13 cellular contexts compared by ENCODE assay signal in genomic region chr1:94048413-94049164, GRCh38.
DNase-seq lines count a peak whose midpoint lies in the region; ATAC-seq and TF ChIP-seq lines count a peak whose summit lies in the region.
"Had no signal": no experiment of that assay in that cellular context is flagged by ENCODE, and none has a peak within 500 bp of the region (broad histone marks: within the 10 kb centered on the region; RNA-seq: fewer than 3 reads in every experiment).

No MANE protein-coding gene starts in this region.

- H3K18ac ChIP-seq in mesenchymal stem cell (ENCODE audit: low read depth in 1 of 2, low read length in 2 of 2): no peak overlapping the region

- H3K36me3 ChIP-seq in SJSA1 (0 out of 2 replicates have a peak, but pooled peaks cover 2% of the 10 kb centered on the region), mesenchymal stem cell (ENCODE audit: control insufficient read depth in 1 of 2, insufficient read depth in 2 of 2, low read depth in 1 of 2, low read length in 2 of 2) (no peaks in the 10 kb centered on the region), thyroid gland (no peaks in the 10 kb centered on the region)

- peak overlapping the region; percentile 55 for H4K8ac ChIP-seq in mesenchymal stem cell (ENCODE audit: low read length)

- H3K27me3 ChIP-seq in SJSA1 (replicated peaks): no peaks in the 10 kb centered on the region
- H3K27me3 ChIP-seq in mesenchymal stem cell (ENCODE audit: control insufficient read depth in 1 of 2, insufficient read depth in 1 of 2, low read length in 2 of 2): no peaks in the 10 kb centered on the region
- no peaks in the 10 kb centered on the region for H3K27me3 ChIP-seq in thyroid gland

- H3K27ac ChIP-seq in SJSA1 (peak overlapping the region; percentile 76), mesenchymal stem cell (ENCODE audit: low read length, poor library complexity, severe bottlenecking) (peak overlapping the region; percentile 67), thyroid gland (peak overlapping the region; percentile 2 to 78 (median 70))
- H3K27ac ChIP-seq: WERI-Rb-1 had no signal

- ATAC-seq in esophagus mucosa: peak; percentile 16
- no peak for ATAC-seq in activated CD8-positive, alpha-beta T cell treated with anti-CD3 and anti-CD28 coated beads, Interleukin-2, amount 10 ng/mL, durations not matched to agents 7 days and 5 days
- ATAC-seq: PC-3 had no signal

- POLR2A ChIA-PET in activated CD8-positive, alpha-beta T cell treated with anti-CD3 and anti-CD28 coated beads, Interleukin-2, amount 10 ng/mL, durations not matched to agents 7 days and 5 days (lab: Charles Lee): no interaction called here

- no peak overlapping the region for H3K23ac ChIP-seq in mesenchymal stem cell (ENCODE audit: low read length in 2 of 2)

- no peak overlapping the region for H2AFZ ChIP-seq in mesenchymal stem cell (ENCODE audit: low read depth, low read length)

- intact Hi-C loops in thyroid gland (cut with DNase I): no loop called here

- peak overlapping the region in 1 of 2 experiments; percentile 7 for H3K4ac ChIP-seq in mesenchymal stem cell (ENCODE audit: low read depth in 1 of 2, low read length in 2 of 2)

- DNase-seq in SJSA1 (ENCODE audit: low read depth in 1 of 2, low spot score in 2 of 2) (peak; percentile 62 to 71), mesenchymal stem cell (peak; percentile 74), thyroid gland (no peak), LoVo (ENCODE audit: low spot score) (no peak), EL (no peak), globus pallidus (ENCODE audit: low spot score) (no peak)
- DNase-seq in activated CD8-positive, alpha-beta T cell treated with anti-CD3 and anti-CD28 coated beads, Interleukin-2, amount 10 ng/mL, durations not matched to agents 7 days and 5 days: no peak
- DNase-seq: DMS79; NCI-H187; PC-3; stimulated activated CD4-positive, alpha-beta T cell treated with anti-CD3 and anti-CD28 coated beads, Interleukin-4, amount 100 ng/mL, for 24 hours; WERI-Rb-1 had no signal

- peak overlapping the region; percentile 21 for H3K9ac ChIP-seq in mesenchymal stem cell (ENCODE audit: low read length)

- H3K9me3 ChIP-seq in SJSA1 (replicated peaks): no peaks in the 10 kb centered on the region
- no peaks in the 10 kb centered on the region for H3K9me3 ChIP-seq in mesenchymal stem cell (ENCODE audit: control insufficient read depth, low read length)
- no peaks in the 10 kb centered on the region for H3K9me3 ChIP-seq in thyroid gland

- H3K4me1 Mint-ChIP-seq in activated CD8-positive, alpha-beta T cell treated with anti-CD3 and anti-CD28 coated beads, Interleukin-2, amount 10 ng/mL, durations not matched to agents 7 days and 5 days (ENCODE audit: low read depth): peaks cover 5% of the 10 kb centered on the region

- H3K4me3 ChIP-seq in SJSA1: no peak overlapping the region
- H3K4me3 ChIP-seq in mesenchymal stem cell (ENCODE audit: insufficient read depth in 1 of 2, low read depth in 1 of 2, low read length in 2 of 2): no peak overlapping the region
- no peak overlapping the region for H3K4me3 ChIP-seq in thyroid gland (replicated peaks in 1 of 3)

- no peak overlapping the region for H2BK120ac ChIP-seq in mesenchymal stem cell (ENCODE audit: low read depth, low read length)

- H3K4me1 ChIP-seq in SJSA1 (replicated peaks) (peaks cover 40% of the 10 kb centered on the region), mesenchymal stem cell (ENCODE audit: control insufficient read depth, insufficient read depth, low read depth, low read length) (peaks cover 26% of the 10 kb centered on the region), thyroid gland (peaks cover 14 to 50% of the 10 kb centered on the region in 2 donors)

- H3K4me2 ChIP-seq in mesenchymal stem cell (ENCODE audit: low read length, poor library complexity, severe bottlenecking): no peak overlapping the region

- peaks cover 8% of the 10 kb centered on the region for H3K27me3 Mint-ChIP-seq in activated CD8-positive, alpha-beta T cell treated with anti-CD3 and anti-CD28 coated beads, Interleukin-2, amount 10 ng/mL, durations not matched to agents 7 days and 5 days (ENCODE audit: low read depth)

- no peak overlapping the region for H4K91ac ChIP-seq in mesenchymal stem cell (ENCODE audit: low read length)

- no peak overlapping the region for H2BK5ac ChIP-seq in mesenchymal stem cell (ENCODE audit: low read depth, low read length, poor library complexity, severe bottlenecking)

- H3K14ac ChIP-seq in mesenchymal stem cell (ENCODE audit: low read length in 2 of 2): no peak overlapping the region

- H2BK15ac ChIP-seq in mesenchymal stem cell (ENCODE audit: low read depth, poor library complexity, severe bottlenecking): no peak overlapping the region

- 58% methylated on average over 11 of the region's 11 CpGs for WGBS in mesenchymal stem cell
- 72 to 74% methylated on average over 11 of the region's 11 CpGs for WGBS in thyroid gland, 2 donors

- no peak overlapping the region for H2BK12ac ChIP-seq in mesenchymal stem cell (ENCODE audit: low read length in 2 of 2)

- H3K4me3 Mint-ChIP-seq in activated CD8-positive, alpha-beta T cell treated with anti-CD3 and anti-CD28 coated beads, Interleukin-2, amount 10 ng/mL, durations not matched to agents 7 days and 5 days: no peak overlapping the region

- no peak overlapping the region for H2AK5ac ChIP-seq in mesenchymal stem cell (ENCODE audit: low read length, severe bottlenecking)

- peaks cover 4% of the 10 kb centered on the region for H3K79me1 ChIP-seq in mesenchymal stem cell (replicated peaks; ENCODE audit: low read length, poor library complexity, severe bottlenecking)

- no peaks in the 10 kb centered on the region for H3K9me3 Mint-ChIP-seq in activated CD8-positive, alpha-beta T cell treated with anti-CD3 and anti-CD28 coated beads, Interleukin-2, amount 10 ng/mL, durations not matched to agents 7 days and 5 days (ENCODE audit: insufficient read depth)

- no peaks in the 10 kb centered on the region for H3K36me3 Mint-ChIP-seq in activated CD8-positive, alpha-beta T cell treated with anti-CD3 and anti-CD28 coated beads, Interleukin-2, amount 10 ng/mL, durations not matched to agents 7 days and 5 days (ENCODE audit: low read depth)

- no peak for TF ChIP-seq POLR2A in thyroid gland (IDR thresholded peaks at IDR 0.05)

- H3K27ac Mint-ChIP-seq in activated CD8-positive, alpha-beta T cell treated with anti-CD3 and anti-CD28 coated beads, Interleukin-2, amount 10 ng/mL, durations not matched to agents 7 days and 5 days: no peak overlapping the region

- no peak for TF ChIP-seq CTCF in thyroid gland (IDR thresholded peaks at IDR 0.05)

- CTCF ChIA-PET in activated CD8-positive, alpha-beta T cell treated with anti-CD3 and anti-CD28 coated beads, Interleukin-2, amount 10 ng/mL, durations not matched to agents 7 days and 5 days (lab: Charles Lee): interaction anchor here (1.2 to 1.4 kb wide), 2 partner anchors 9 to 285 kb away, joined by 3 to 4 read pairs; no protein-coding TSS in a partner anchor

Comparison
In these comparisons a context has a peak if more than half of its experiments do, and no peak if none do; other contexts are left out.
1. DNase-seq: peak in SJSA1 (2 of 2) and mesenchymal stem cell (single experiment); none in thyroid gland (0 of 2), LoVo (single experiment), EL (single experiment), globus pallidus (single experiment) and activated CD8-positive, alpha-beta T cell treated with anti-CD3 and anti-CD28 coated beads, Interleukin-2, amount 10 ng/mL, durations not matched to agents 7 days and 5 days (single experiment).
2. Peak in every context shown above with its lines, with median percentiles within 50 percentile points of each other: H3K27ac ChIP-seq.